Comparison of ENCODE assay signal across 7 cellular contexts in the genomic region with DNA sequence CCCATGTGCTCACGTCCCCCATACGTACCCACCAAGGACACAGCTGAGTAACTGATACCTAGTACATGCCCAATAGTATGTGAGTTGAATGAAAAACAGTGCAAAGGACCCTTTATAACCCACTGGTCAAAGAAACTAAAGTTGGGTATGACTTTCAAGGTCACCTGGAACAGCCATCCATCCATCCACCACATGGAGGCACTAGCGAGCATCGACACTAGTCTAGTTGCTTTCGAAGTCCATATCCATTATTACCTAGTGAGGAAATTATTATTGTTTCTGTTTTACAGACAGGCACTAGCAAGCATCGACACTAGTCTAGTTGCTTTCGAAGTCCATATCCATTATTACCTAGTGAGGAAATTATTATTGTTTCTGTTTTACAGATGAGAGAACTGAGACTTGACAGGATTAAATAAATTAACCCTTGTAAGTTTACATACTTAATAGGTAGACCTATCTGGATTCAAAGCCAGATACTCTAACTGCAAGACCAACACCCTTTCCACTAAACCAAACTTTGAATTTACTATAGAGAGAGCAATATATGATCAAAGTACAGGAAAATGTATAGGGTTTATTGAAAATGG.
DNase-seq lines count a peak whose midpoint lies in the region; ATAC-seq and TF ChIP-seq lines count a peak whose summit lies in the region.

No MANE protein-coding gene starts in this region.

- no peaks in the 10 kb centered on the region for H3K79me2 ChIP-seq in MM.1S (ENCODE audit: low read length)

- H3K27ac Mint-ChIP-seq in activated T-cell treated with anti-CD3 and anti-CD28 coated beads, Interleukin-2, amount 50 U/mL, for 72 hours: no peak overlapping the region

- H3F3A ChIP-seq in MM.1S (ENCODE audit: insufficient read depth, low read length): no peaks in the 10 kb centered on the region

- peak; percentile 70 for ATAC-seq in GM21825 (IDR thresholded peaks at IDR 0.05; ENCODE audit: unreplicated experiment)
- no peak for ATAC-seq in activated T-cell treated with anti-CD3 and anti-CD28 coated beads, Interleukin-2, amount 50 U/mL, for 72 hours (replicated peaks in 1 of 2)
- no peak for ATAC-seq in omental fat pad (ENCODE audit: low FRiP score)

- peaks cover 0 to 1% of the 10 kb centered on the region in 2 donors for H3K9me3 Mint-ChIP-seq in activated T-cell treated with anti-CD3 and anti-CD28 coated beads, Interleukin-2, amount 50 U/mL, for 72 hours

- DNase-seq in GM12865 (ENCODE audit: low read depth) (peak; percentile 67), MM.1S (peak; percentile 32), iPS-NIHi11 (ENCODE audit: low spot score) (peak; percentile 53), omental fat pad (ENCODE audit: low spot score) (no peak)
- peak; percentile 15 to 57 for DNase-seq in activated T-cell treated with anti-CD3 and anti-CD28 coated beads, Interleukin-2, amount 50 U/mL, for 72 hours
- DNase-seq in stimulated activated CD8-positive, alpha-beta memory T cell treated with anti-CD3 and anti-CD28 coated beads, Interleukin-15, amount 100 ng/mL, for 24 hours (ENCODE audit: low read depth): peak; percentile 20

- no peaks in the 10 kb centered on the region for H4K20me1 ChIP-seq in MM.1S (ENCODE audit: insufficient read depth, low read length)

- H3K4me1 Mint-ChIP-seq in activated T-cell treated with anti-CD3 and anti-CD28 coated beads, Interleukin-2, amount 50 U/mL, for 72 hours (ENCODE audit: low read depth): peaks cover 4% of the 10 kb centered on the region

- TF ChIP-seq CTCF in GM12865 (IDR thresholded peaks at IDR 0.05; ENCODE audit: insufficient read depth, low read depth, low read length, missing control alignments): peak; percentile 76
- TF ChIP-seq CTCF in MM.1S (IDR thresholded peaks at IDR 0.05; ENCODE audit: low read length): peak; percentile 47
- no peak for TF ChIP-seq CTCF in omental fat pad (IDR thresholded peaks at IDR 0.05)

- no peaks in the 10 kb centered on the region for H3K36me3 Mint-ChIP-seq in activated T-cell treated with anti-CD3 and anti-CD28 coated beads, Interleukin-2, amount 50 U/mL, for 72 hours (ENCODE audit: insufficient read depth in 2 of 2)

- H3K27ac ChIP-seq in MM.1S (ENCODE audit: low read length): no peak overlapping the region

- no peak overlapping the region for H3K9ac ChIP-seq in MM.1S (ENCODE audit: low read length)

- H3K4me1 ChIP-seq in MM.1S (ENCODE audit: low read length): no peaks in the 10 kb centered on the region

- no peaks in the 10 kb centered on the region for H3K27me3 ChIP-seq in MM.1S (replicated peaks; ENCODE audit: insufficient read depth, low read length)

- H3K4me2 ChIP-seq in MM.1S (ENCODE audit: low read depth, low read length): no peak overlapping the region

- H3K4me3 ChIP-seq in GM12865 (ENCODE audit: low read depth, low read length) (no peak overlapping the region), MM.1S (ENCODE audit: low read length) (no peak overlapping the region)

- no peaks in the 10 kb centered on the region for H3K9me2 ChIP-seq in MM.1S (replicated peaks; ENCODE audit: insufficient read depth, low read length)

- no peaks in the 10 kb centered on the region for H3K9me3 ChIP-seq in MM.1S (replicated peaks; ENCODE audit: insufficient read depth, low read length)

- H3K36me3 ChIP-seq in MM.1S (replicated peaks; ENCODE audit: insufficient read depth, low read length): no peaks in the 10 kb centered on the region

- no peak overlapping the region for H2AFZ ChIP-seq in MM.1S (ENCODE audit: low read length)

- H3K4me3 Mint-ChIP-seq in activated T-cell treated with anti-CD3 and anti-CD28 coated beads, Interleukin-2, amount 50 U/mL, for 72 hours: no peak overlapping the region

- peaks cover 14% of the 10 kb centered on the region for H3K27me3 Mint-ChIP-seq in activated T-cell treated with anti-CD3 and anti-CD28 coated beads, Interleukin-2, amount 50 U/mL, for 72 hours (ENCODE audit: low read depth)

Comparison
In these comparisons a context has a peak if more than half of its experiments do, and no peak if none do; other contexts are left out.
1. CTCF ChIP-seq: peak in GM12865 (single experiment) and MM.1S (single experiment); none in omental fat pad (0 of 3).